ENCODE assay signal across 10 cellular contexts in the genomic region with DNA sequence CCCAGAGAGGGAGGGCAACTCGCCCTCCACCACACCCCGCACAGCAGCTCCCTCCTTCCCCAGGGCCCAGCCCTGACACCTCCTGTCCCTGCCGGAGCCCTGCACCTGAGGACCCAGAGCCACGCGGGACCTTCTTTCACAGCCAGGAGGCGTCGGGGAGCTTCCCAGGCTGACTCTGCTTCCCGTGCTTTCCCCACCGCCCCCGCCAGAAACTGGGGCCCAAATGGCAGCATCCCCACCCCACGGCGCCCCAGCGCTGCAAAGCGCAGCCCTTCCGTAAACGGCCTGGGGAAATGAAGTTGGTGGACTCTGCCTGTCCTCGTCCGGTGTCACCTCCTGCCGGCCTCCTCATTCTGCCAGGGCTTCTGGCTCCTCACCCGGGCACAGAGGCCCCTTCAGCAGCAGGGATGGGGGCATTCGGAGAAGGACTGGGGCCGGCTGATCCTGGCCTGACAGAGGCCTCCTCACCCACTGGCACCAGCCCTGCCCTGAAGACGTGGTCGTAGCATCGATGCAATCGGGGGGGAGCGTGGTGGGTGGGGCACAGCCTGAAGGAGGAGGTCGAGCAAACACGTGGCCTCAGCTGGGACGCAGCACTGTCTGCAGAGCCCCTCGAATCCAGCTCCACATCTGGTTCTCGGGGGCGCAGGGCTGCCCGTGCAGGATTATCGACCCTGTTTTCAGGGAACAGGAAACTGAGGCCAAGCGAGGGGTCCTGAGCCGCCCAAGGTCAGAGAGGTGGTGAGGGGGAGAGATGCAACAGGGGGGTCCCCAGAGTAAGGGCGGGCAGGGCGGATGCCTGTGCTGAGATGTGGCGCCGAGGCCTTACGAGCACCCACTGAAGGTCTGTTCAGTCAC.
DNase-seq lines count a peak whose midpoint lies in the region; ATAC-seq and TF ChIP-seq lines count a peak whose summit lies in the region.
"Had no signal": no experiment of that assay in that cellular context is flagged by ENCODE, and none has a peak within 500 bp of the region (broad histone marks: within the 10 kb centered on the region; RNA-seq: fewer than 3 reads in every experiment).

No MANE protein-coding gene starts in this region.

- no peaks in the 10 kb centered on the region for H3F3A ChIP-seq in Loucy (ENCODE audit: low read depth)

- TF ChIP-seq CTCF in Loucy (conservative IDR thresholded peaks at IDR 0.05; ENCODE audit: low read length): peak; percentile 50
- peak; percentile 27 for TF ChIP-seq CTCF in epithelial cell of proximal tubule (conservative IDR thresholded peaks at IDR 0.05; ENCODE audit: low read depth, low read length)
- TF ChIP-seq CTCF in retinal pigment epithelial cell (conservative IDR thresholded peaks at IDR 0.05; ENCODE audit: low read depth, low read length): peak; percentile 42

- no peaks in the 10 kb centered on the region for H3K79me2 ChIP-seq in Loucy (ENCODE audit: insufficient read depth, low read length)

- no peaks in the 10 kb centered on the region for H4K20me1 ChIP-seq in Loucy (ENCODE audit: insufficient read depth, low read length, poor library complexity, severe bottlenecking)

- no peaks in the 10 kb centered on the region for H3K36me3 ChIP-seq in Loucy (ENCODE audit: insufficient read depth, low read length)

- no peaks in the 10 kb centered on the region for H3K27me3 ChIP-seq in Loucy (ENCODE audit: insufficient read depth, low read length, poor library complexity, severe bottlenecking)

- H3K4me3 ChIP-seq in Loucy (ENCODE audit: low read length, poor library complexity, severe bottlenecking) (no peak overlapping the region), epithelial cell of proximal tubule (ENCODE audit: low read depth, low read length) (no peak overlapping the region), retinal pigment epithelial cell (ENCODE audit: low read length) (no peak overlapping the region)

- ATAC-seq in left lobe of liver: no peak

- no peak overlapping the region for H3K4me2 ChIP-seq in Loucy (ENCODE audit: low read depth, low read length, poor library complexity, severe bottlenecking)

- no peaks in the 10 kb centered on the region for H3K9me2 ChIP-seq in Loucy (replicated peaks; ENCODE audit: low read depth, low read length)

- peak; percentile 15 to 23 for DNase-seq in NCI-H524 (lab: John Stamatoyannopoulos, UW)
- DNase-seq in NCI-H524 treated with DMSO at 0.1 percent for 48 hours (lab: John Stamatoyannopoulos, UW): no peak
- DNase-seq in epithelial cell of proximal tubule (ENCODE audit: low read depth): no peak
- no peak for DNase-seq in retinal pigment epithelial cell (ENCODE audit: low read depth)
- no peak for DNase-seq in left lobe of liver (ENCODE audit: low spot score)
- DNase-seq in NCI-H2107 treated with DMSO at 0.1 percent for 48 hours (lab: John Stamatoyannopoulos, UW; ENCODE audit: unreplicated experiment): no peak
- DNase-seq in stimulated activated naive CD4-positive, alpha-beta T cell (lab: John Stamatoyannopoulos, UW): no peak
- DNase-seq: activated CD4-positive, alpha-beta T cell treated with anti-CD3 and anti-CD28 coated beads for 1 hour; stimulated activated CD4-positive, alpha-beta T cell treated with anti-CD3 and anti-CD28 coated beads, Interleukin-1b, Interleukin-23, amount 100 ng/mL, for 48 hours had no signal

- no peak overlapping the region for H3K9ac ChIP-seq in Loucy (ENCODE audit: low read depth, low read length, poor library complexity, severe bottlenecking)

- H3K4me1 ChIP-seq in Loucy (ENCODE audit: insufficient read depth, low read length, poor library complexity, severe bottlenecking): peaks cover 5% of the 10 kb centered on the region

- no peak overlapping the region for H2AFZ ChIP-seq in Loucy (ENCODE audit: low read length)

- H3K9me3 ChIP-seq in Loucy (ENCODE audit: insufficient read depth, low read depth, low read length): no peaks in the 10 kb centered on the region

Comparison
In these comparisons a context has a peak if more than half of its experiments do, and no peak if none do; other contexts are left out.
1. DNase-seq: peak in NCI-H524 (2 of 2); none in NCI-H524 treated with DMSO at 0.1 percent for 48 hours (single experiment), epithelial cell of proximal tubule (single experiment), retinal pigment epithelial cell (single experiment), left lobe of liver (single experiment), NCI-H2107 treated with DMSO at 0.1 percent for 48 hours (single experiment) and stimulated activated naive CD4-positive, alpha-beta T cell (0 of 6).
2. Peak in every context shown above with its lines, with median percentiles within 50 percentile points of each other: CTCF ChIP-seq.